ENCODE assay signal across 8 cellular contexts in genomic region chr1:116159611-116160010, GRCh38. TPM values are rescaled to one million over a fixed set of nuclear protein-coding genes. Genes with fewer than 3 reads are reported as not detected.
"Had no signal": no experiment of that assay in that cellular context is flagged by ENCODE, and none has a peak within 500 bp of the region (broad histone marks: within the 10 kb centered on the region; RNA-seq: fewer than 3 reads in every experiment).

No MANE protein-coding gene starts in this region.

- DNase-seq: H9, HCEC 1CT, KBM-7 had no signal

- H3K27ac ChIP-seq: HL-60 had no signal

- H3K4me3 ChIP-seq: GM23338 had no signal

- ATAC-seq: GM23338, HepG2 had no signal

RNA-seq across cellular contexts. Expression of gene MAB21L3, which starts 48.4 kb away (rescaled TPM):
- total RNA-seq: GM23338, H1, H9, HT1080 had no signal
